8 cellular contexts compared by ENCODE assay signal in genomic region chr6:41560440-41561192, GRCh38. TPM values are rescaled to one million over a fixed set of nuclear protein-coding genes. Genes with fewer than 3 reads are reported as not detected.
A peak's percentile ranks its signal among the peaks of the same experiment; 100 is the strongest.
DNase-seq lines count a peak whose midpoint lies in the region; ATAC-seq and TF ChIP-seq lines count a peak whose summit lies in the region.

No MANE protein-coding gene starts in this region.

- peak; percentile 33 for TF ChIP-seq POLR2A in GM18951 (IDR thresholded peaks at IDR 0.05; ENCODE audit: extremely low read depth, insufficient read depth, insufficient read length)

- no peaks in the 10 kb centered on the region for H3K36me3 Mint-ChIP-seq in naive B cell

- in situ Hi-C loops in GM18951 (cut with MboI; ENCODE audit: low sequenced_read_pairs, unreplicated experiment) = no loop called here

- TF ChIP-seq CTCF in omental fat pad (IDR thresholded peaks at IDR 0.05) = no peak

- H3K4me1 Mint-ChIP-seq in naive B cell = peaks cover 30 to 49% (median 46%) of the 10 kb centered on the region in 3 donors

- no peaks in the 10 kb centered on the region for H3K9me3 Mint-ChIP-seq in naive B cell

- peak; percentile 69 to 74 for DNase-seq in activated CD4-positive, alpha-beta T cell treated with anti-CD3 and anti-CD28 coated beads, Interleukin-2, amount 50 U/mL, for 4 hours
- peak; percentile 86 for DNase-seq in effector CD4-positive, alpha-beta T cell
- peak; percentile 81 for DNase-seq in naive B cell
- peak; percentile 80 for DNase-seq in stimulated activated naive CD4-positive, alpha-beta T cell treated with Interleukin-2 at 50 U/mL for 16 hours (lab: John Stamatoyannopoulos, UW)
- DNase-seq in NCI-H524 treated with DMSO at 0.1 percent for 48 hours (lab: John Stamatoyannopoulos, UW) = no peak
- no peak for DNase-seq in omental fat pad (ENCODE audit: low spot score)

- peak; percentile 72 for ATAC-seq in HG03460 (IDR thresholded peaks at IDR 0.05; ENCODE audit: unreplicated experiment)
- peak; percentile 88 to 89 for ATAC-seq in naive B cell (ENCODE audit: low read depth in 2 of 2)
- no peak for ATAC-seq in omental fat pad (ENCODE audit: low FRiP score)

- H3K27ac Mint-ChIP-seq in naive B cell = peak overlapping the region; percentile 60 to 99 (median 96)

- H3K4me3 Mint-ChIP-seq in naive B cell = peak overlapping the region; percentile 84 to 95 (median 89)

- H3K27me3 Mint-ChIP-seq in naive B cell = no peaks in the 10 kb centered on the region

RNA-seq across cellular contexts. Expression of gene FOXP4, which starts 14.4 kb away (rescaled TPM):
- 1 to 10 TPM in 5 of 6 donors, under 1 TPM in 1; 0.55 to 4.7 (median 2.2) TPM for polyA plus RNA-seq in naive B cell (ENCODE audit: low read depth in 6 of 6)
- total RNA-seq in omental fat pad = 1 to 10 TPM; 3.6 to 9.0 (median 5.5) TPM

Comparison
In these comparisons a context has a peak if more than half of its experiments do, and no peak if none do; other contexts are left out.
1. DNase-seq: peak in activated CD4-positive, alpha-beta T cell treated with anti-CD3 and anti-CD28 coated beads, Interleukin-2, amount 50 U/mL, for 4 hours (2 of 2), effector CD4-positive, alpha-beta T cell (single experiment), naive B cell (single experiment) and stimulated activated naive CD4-positive, alpha-beta T cell treated with Interleukin-2 at 50 U/mL for 16 hours (single experiment); none in NCI-H524 treated with DMSO at 0.1 percent for 48 hours (single experiment) and omental fat pad (single experiment).